8 cellular contexts compared by ENCODE assay signal in genomic region chrX:53422091-53422914, GRCh38. TPM values are rescaled to one million over a fixed set of nuclear protein-coding genes. Genes with fewer than 3 reads are reported as not detected.
A peak's percentile ranks its signal among the peaks of the same experiment; 100 is the strongest.
DNase-seq lines count a peak whose midpoint lies in the region; ATAC-seq and TF ChIP-seq lines count a peak whose summit lies in the region.

RIBC1 (plus strand) TSS chrX:53422873; CDS start chrX:53426277, 3,404 bp downstream.
SMC1A (minus strand) TSS chrX:53422654; CDS start chrX:53422600, 54 bp downstream.

- H3K4me1 Mint-ChIP-seq in activated naive CD8-positive, alpha-beta T cell (ENCODE audit: low read depth), result peaks cover 25% of the 10 kb centered on the region

- H3K36me3 Mint-ChIP-seq in activated naive CD8-positive, alpha-beta T cell, result peaks cover 2% of the 10 kb centered on the region

- peak within 1 kb of the TSS; percentile 96 for H3K27ac Mint-ChIP-seq in activated naive CD8-positive, alpha-beta T cell

- no peak for TF ChIP-seq CTCF in GM10266 (IDR thresholded peaks at IDR 0.05; ENCODE audit: control insufficient read depth, insufficient read depth, low read depth, missing control alignments)
- TF ChIP-seq CTCF in suprapubic skin (IDR thresholded peaks at IDR 0.05), result no peak

- no peaks in the 10 kb centered on the region for H3K27me3 Mint-ChIP-seq in activated naive CD8-positive, alpha-beta T cell

- H3K4me1 ChIP-seq in suprapubic skin, result peaks cover 16% of the 10 kb centered on the region

- ATAC-seq in HG02623 (IDR thresholded peaks at IDR 0.05; ENCODE audit: unreplicated experiment), result peak; percentile 89
- ATAC-seq in SK-N-SH treated with all-trans-retinoic acid at 6 μM for 48 hours, result peak; percentile 94

- no peaks in the 10 kb centered on the region for H3K9me3 Mint-ChIP-seq in activated naive CD8-positive, alpha-beta T cell (ENCODE audit: low read depth)

- peak within 1 kb of the TSS; percentile 90 for H3K4me3 Mint-ChIP-seq in activated naive CD8-positive, alpha-beta T cell

- peak in 1 of 2 donors; percentile 66 for TF ChIP-seq POLR2A in suprapubic skin (IDR thresholded peaks at IDR 0.05)

- DNase-seq in GM10266 (ENCODE audit: extremely low spot score), result peak; percentile 89
- DNase-seq in NCI-H1092 treated with DMSO at 0.1 percent for 48 hours (lab: John Stamatoyannopoulos, UW), result peak; percentile 95
- peak; percentile 90 for DNase-seq in glomerular endothelial cell (ENCODE audit: extremely low read depth, low read depth, low spot score)
- DNase-seq in nucleus accumbens (lab: John Stamatoyannopoulos, UW), result peak; percentile 41 to 99 (median 92)
- peak; percentile 97 to 99 for DNase-seq in suprapubic skin (ENCODE audit: low spot score in 2 of 2)

- H3K36me3 ChIP-seq in suprapubic skin, result no peaks in the 10 kb centered on the region

- H3K27me3 ChIP-seq in suprapubic skin, result no peaks in the 10 kb centered on the region

- WGBS in suprapubic skin, result 4% methylated on average over 40 of the region's 78 CpGs

- peak within 1 kb of the TSS; percentile 89 for H3K27ac ChIP-seq in suprapubic skin

- no peaks in the 10 kb centered on the region for H3K9me3 ChIP-seq in suprapubic skin

- no peak for TF ChIP-seq EP300 in suprapubic skin (IDR thresholded peaks at IDR 0.05)

- H3K4me3 ChIP-seq in suprapubic skin, result peak within 1 kb of the TSS; percentile 59

TF ChIP-seq in SK-N-SH treated with all-trans-retinoic acid at 6 μM for 48 hours, 23 proteins besides CTCF, POLR2A, EP300 and RAD21:
- TF ChIP-seq ARNTL (CRISPR knock-in tag; IDR thresholded peaks at IDR 0.05; ENCODE audit: borderline replicate concordance, low read depth) (no peak), ZNF565 (CRISPR knock-in tag; conservative IDR thresholded peaks at IDR 0.05; ENCODE audit: low read depth) (no peak), RARB (CRISPR knock-in tag; IDR thresholded peaks at IDR 0.05) (no peak), PATZ1 (CRISPR knock-in tag; IDR thresholded peaks at IDR 0.05; ENCODE audit: borderline replicate concordance) (no peak), OSR1 (CRISPR knock-in tag; IDR thresholded peaks at IDR 0.05) (no peak), ZNF70 (CRISPR knock-in tag; IDR thresholded peaks at IDR 0.05) (no peak), GLIS3 (CRISPR knock-in tag; IDR thresholded peaks at IDR 0.05) (no peak), SNAI2 (CRISPR knock-in tag; IDR thresholded peaks at IDR 0.05) (no peak), ZNF8 (CRISPR knock-in tag; IDR thresholded peaks at IDR 0.05) (no peak), ESRRG (CRISPR knock-in tag; IDR thresholded peaks at IDR 0.05) (no peak), ZFP30 (CRISPR knock-in tag; IDR thresholded peaks at IDR 0.05) (no peak), CSDC2 (CRISPR knock-in tag; IDR thresholded peaks at IDR 0.05) (no peak), ZC3H10 (CRISPR knock-in tag; IDR thresholded peaks at IDR 0.05) (no peak), ZFP3 (CRISPR knock-in tag; IDR thresholded peaks at IDR 0.05) (no peak), BACH2 (CRISPR knock-in tag; IDR thresholded peaks at IDR 0.05; ENCODE audit: borderline replicate concordance) (no peak), PPARA (CRISPR knock-in tag; IDR thresholded peaks at IDR 0.05; ENCODE audit: borderline replicate concordance) (no peak)
- TF ChIP-seq, protein P1, sequence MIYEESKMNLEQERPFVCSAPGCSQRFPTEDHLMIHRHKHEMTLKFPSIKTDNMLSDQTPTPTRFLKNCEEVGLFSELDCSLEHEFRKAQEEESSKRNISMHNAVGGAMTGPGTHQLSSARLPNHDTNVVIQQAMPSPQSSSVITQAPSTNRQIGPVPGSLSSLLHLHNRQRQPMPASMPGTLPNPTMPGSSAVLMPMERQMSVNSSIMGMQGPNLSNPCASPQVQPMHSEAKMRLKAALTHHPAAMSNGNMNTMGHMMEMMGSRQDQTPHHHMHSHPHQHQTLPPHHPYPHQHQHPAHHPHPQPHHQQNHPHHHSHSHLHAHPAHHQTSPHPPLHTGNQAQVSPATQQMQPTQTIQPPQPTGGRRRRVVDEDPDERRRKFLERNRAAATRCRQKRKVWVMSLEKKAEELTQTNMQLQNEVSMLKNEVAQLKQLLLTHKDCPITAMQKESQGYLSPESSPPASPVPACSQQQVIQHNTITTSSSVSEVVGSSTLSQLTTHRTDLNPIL (CRISPR knock-in tag; IDR thresholded peaks at IDR 0.05; ENCODE audit: low read depth), result no peak
- TF ChIP-seq, protein P2, sequence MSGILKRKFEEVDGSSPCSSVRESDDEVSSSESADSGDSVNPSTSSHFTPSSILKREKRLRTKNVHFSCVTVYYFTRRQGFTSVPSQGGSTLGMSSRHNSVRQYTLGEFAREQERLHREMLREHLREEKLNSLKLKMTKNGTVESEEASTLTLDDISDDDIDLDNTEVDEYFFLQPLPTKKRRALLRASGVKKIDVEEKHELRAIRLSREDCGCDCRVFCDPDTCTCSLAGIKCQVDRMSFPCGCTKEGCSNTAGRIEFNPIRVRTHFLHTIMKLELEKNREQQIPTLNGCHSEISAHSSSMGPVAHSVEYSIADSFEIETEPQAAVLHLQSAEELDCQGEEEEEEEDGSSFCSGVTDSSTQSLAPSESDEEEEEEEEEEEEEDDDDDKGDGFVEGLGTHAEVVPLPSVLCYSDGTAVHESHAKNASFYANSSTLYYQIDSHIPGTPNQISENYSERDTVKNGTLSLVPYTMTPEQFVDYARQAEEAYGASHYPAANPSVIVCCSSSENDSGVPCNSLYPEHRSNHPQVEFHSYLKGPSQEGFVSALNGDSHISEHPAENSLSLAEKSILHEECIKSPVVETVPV (CRISPR knock-in tag; IDR thresholded peaks at IDR 0.05), result no peak
- TF ChIP-seq, protein P3, sequence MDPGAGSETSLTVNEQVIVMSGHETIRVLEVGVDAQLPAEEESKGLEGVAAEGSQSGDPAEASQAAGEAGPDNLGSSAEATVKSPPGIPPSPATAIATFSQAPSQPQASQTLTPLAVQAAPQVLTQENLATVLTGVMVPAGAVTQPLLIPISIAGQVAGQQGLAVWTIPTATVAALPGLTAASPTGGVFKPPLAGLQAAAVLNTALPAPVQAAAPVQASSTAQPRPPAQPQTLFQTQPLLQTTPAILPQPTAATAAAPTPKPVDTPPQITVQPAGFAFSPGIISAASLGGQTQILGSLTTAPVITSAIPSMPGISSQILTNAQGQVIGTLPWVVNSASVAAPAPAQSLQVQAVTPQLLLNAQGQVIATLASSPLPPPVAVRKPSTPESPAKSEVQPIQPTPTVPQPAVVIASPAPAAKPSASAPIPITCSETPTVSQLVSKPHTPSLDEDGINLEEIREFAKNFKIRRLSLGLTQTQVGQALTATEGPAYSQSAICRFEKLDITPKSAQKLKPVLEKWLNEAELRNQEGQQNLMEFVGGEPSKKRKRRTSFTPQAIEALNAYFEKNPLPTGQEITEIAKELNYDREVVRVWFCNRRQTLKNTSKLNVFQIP (CRISPR knock-in tag; IDR thresholded peaks at IDR 0.05; ENCODE audit: borderline replicate concordance, low read depth), result no peak

RNA-seq across cellular contexts. Expression of gene RIBC1, which starts in this region (rescaled TPM):
- 2.3 TPM in 1 of 2 replicates, not detected in the other for total RNA-seq in glomerular endothelial cell
- under 1 TPM in 3 of 4 donors, not detected in 1; 0.34 to 0.56 (median 0.38) TPM for total RNA-seq in suprapubic skin

RNA-seq across cellular contexts. Expression of gene SMC1A, which starts in this region (rescaled TPM):
- total RNA-seq in glomerular endothelial cell (19.9 and 36.1 TPM in 2 replicates), suprapubic skin (10 to 100 TPM; 28.9 to 33.9 (median 32.2) TPM)

Comparison
In these comparisons a context has a peak if more than half of its experiments do, and no peak if none do; other contexts are left out.
1. Peak in every context shown above with its lines: DNase-seq, ATAC-seq, H3K4me3 ChIP-seq and H3K27ac ChIP-seq.